ENCODE assay signal across 8 cellular contexts in the genomic region with DNA sequence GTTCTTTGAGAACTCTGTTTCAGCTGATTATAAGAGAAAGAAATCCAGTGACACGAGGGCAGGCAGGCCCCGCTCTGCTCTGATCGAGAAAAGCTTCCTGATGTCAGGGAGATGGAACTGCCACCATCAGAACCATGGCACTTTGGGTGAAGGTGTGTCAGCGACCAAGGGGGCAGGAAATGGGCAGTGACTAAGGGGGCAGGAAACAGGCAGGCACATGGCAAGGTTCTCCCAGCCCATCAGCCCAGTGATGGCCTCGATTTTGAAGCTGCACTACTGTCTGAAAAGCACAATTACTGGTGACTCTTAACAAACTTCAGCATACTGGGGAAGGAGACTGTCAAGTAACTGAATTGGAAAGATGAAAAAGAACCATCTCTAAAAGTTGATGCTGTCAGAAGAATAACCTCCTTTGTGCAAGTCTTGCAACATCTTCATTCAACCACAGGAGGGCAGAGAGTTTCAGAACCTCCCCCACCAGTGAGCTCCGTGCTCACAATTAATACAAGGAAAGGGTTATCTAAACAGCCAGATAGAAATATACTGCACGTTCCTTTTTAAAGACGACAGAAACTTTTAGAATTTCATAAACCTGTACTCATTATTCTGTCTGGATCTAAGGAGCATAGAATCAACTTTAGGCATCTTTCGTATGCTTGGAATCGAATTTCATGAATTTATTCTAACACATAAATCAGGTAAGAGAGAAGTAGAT.
DNase-seq lines count a peak whose midpoint lies in the region; ATAC-seq and TF ChIP-seq lines count a peak whose summit lies in the region.

No MANE protein-coding gene starts in this region.

- no peaks in the 10 kb centered on the region for H3K27me3 ChIP-seq in neutrophil

- DNase-seq in DMS114 treated with DMSO at 0.1 percent for 48 hours (lab: John Stamatoyannopoulos, UW; ENCODE audit: unreplicated experiment) (peak; percentile 5), fibroblast of gingiva (ENCODE audit: low read depth) (peak; percentile 40), DMS79 treated with DMSO at 0.1 percent for 48 hours (lab: John Stamatoyannopoulos, UW) (no peak)

- peaks cover 0 to 5% of the 10 kb centered on the region in 2 experiments for H3K4me1 ChIP-seq in neutrophil (ENCODE audit: control insufficient read depth in 1 of 2, insufficient read depth in 1 of 2, low read depth in 1 of 2, low read length in 1 of 2)

- H3K9me3 ChIP-seq in neutrophil = no peaks in the 10 kb centered on the region

- peaks cover 67% of the 10 kb centered on the region for H3K36me3 ChIP-seq in neutrophil

- peak overlapping the region; percentile 3 for H3K27ac ChIP-seq in neutrophil

- no peak for TF ChIP-seq CTCF in neutrophil (IDR thresholded peaks at IDR 0.05)

- peak; percentile 83 for ATAC-seq in GM19035 (IDR thresholded peaks at IDR 0.05; ENCODE audit: unreplicated experiment)
- peak; percentile 80 for ATAC-seq in HG03460 (IDR thresholded peaks at IDR 0.05; ENCODE audit: unreplicated experiment)
- peak; percentile 84 for ATAC-seq in SK-N-SH treated with all-trans-retinoic acid at 6 μM for 48 hours
- ATAC-seq in HG03196 (IDR thresholded peaks at IDR 0.05; ENCODE audit: unreplicated experiment) = no peak

- H3K4me3 ChIP-seq in neutrophil (ENCODE audit: low read depth in 1 of 2, low read length in 1 of 2) = no peak overlapping the region

TF ChIP-seq in SK-N-SH treated with all-trans-retinoic acid at 6 μM for 48 hours, 23 proteins besides CTCF, POLR2A, EP300 and RAD21:
- TF ChIP-seq, protein P1, sequence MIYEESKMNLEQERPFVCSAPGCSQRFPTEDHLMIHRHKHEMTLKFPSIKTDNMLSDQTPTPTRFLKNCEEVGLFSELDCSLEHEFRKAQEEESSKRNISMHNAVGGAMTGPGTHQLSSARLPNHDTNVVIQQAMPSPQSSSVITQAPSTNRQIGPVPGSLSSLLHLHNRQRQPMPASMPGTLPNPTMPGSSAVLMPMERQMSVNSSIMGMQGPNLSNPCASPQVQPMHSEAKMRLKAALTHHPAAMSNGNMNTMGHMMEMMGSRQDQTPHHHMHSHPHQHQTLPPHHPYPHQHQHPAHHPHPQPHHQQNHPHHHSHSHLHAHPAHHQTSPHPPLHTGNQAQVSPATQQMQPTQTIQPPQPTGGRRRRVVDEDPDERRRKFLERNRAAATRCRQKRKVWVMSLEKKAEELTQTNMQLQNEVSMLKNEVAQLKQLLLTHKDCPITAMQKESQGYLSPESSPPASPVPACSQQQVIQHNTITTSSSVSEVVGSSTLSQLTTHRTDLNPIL (CRISPR knock-in tag; IDR thresholded peaks at IDR 0.05; ENCODE audit: low read depth) = no peak
- no peak for TF ChIP-seq ESRRG (CRISPR knock-in tag; IDR thresholded peaks at IDR 0.05)
